ENCODE assay signal across 9 cellular contexts in genomic region chr17:80453126-80453979, GRCh38. TPM values are rescaled to one million over a fixed set of nuclear protein-coding genes. Genes with fewer than 3 reads are reported as not detected.
DNase-seq lines count a peak whose midpoint lies in the region; TF ChIP-seq lines count a peak whose summit lies in the region.
"Had no signal": no experiment of that assay in that cellular context is flagged by ENCODE, and none has a peak within 500 bp of the region (broad histone marks: within the 10 kb centered on the region; RNA-seq: fewer than 3 reads in every experiment).

No MANE protein-coding gene starts in this region.

- H3K36me3 ChIP-seq in SK-N-MC (ENCODE audit: insufficient read depth, low read length) (no peaks in the 10 kb centered on the region), smooth muscle cell (ENCODE audit: low read depth) (no peaks in the 10 kb centered on the region)

- peaks cover 29% of the 10 kb centered on the region for H3K4me1 Mint-ChIP-seq in T-helper 1 cell treated with Interleukin-12 subunit alpha and Interleukin-12 subunit beta and Interleukin-4 antibody, amounts not matched to agents 30 μg/mL and 1 μg/mL, for 36 hours (ENCODE audit: low read depth)

- H3K4me3 ChIP-seq in SK-N-MC (peak overlapping the region; percentile 94), foreskin fibroblast (ENCODE audit: low read depth in 1 of 2, low read length in 2 of 2) (peak overlapping the region in 1 of 2 donors; percentile 77), smooth muscle cell (peak overlapping the region; percentile 71)

- H3K9ac ChIP-seq in SK-N-MC (ENCODE audit: insufficient read length) (peak overlapping the region; percentile 53), smooth muscle cell (ENCODE audit: low read depth) (no peak overlapping the region)

- H3K27ac ChIP-seq in SK-N-MC (no peak overlapping the region), smooth muscle cell (ENCODE audit: low read depth) (no peak overlapping the region)

- peak overlapping the region; percentile 98 for H3K27ac Mint-ChIP-seq in T-helper 1 cell treated with Interleukin-12 subunit alpha and Interleukin-12 subunit beta and Interleukin-4 antibody, amounts not matched to agents 30 μg/mL and 1 μg/mL, for 36 hours

- peaks cover 9% of the 10 kb centered on the region for H3K4me1 ChIP-seq in smooth muscle cell (ENCODE audit: low read depth)

- peak overlapping the region; percentile 91 for H3K4me2 ChIP-seq in smooth muscle cell

- peaks cover 2% of the 10 kb centered on the region for H3K36me3 Mint-ChIP-seq in T-helper 1 cell treated with Interleukin-12 subunit alpha and Interleukin-12 subunit beta and Interleukin-4 antibody, amounts not matched to agents 30 μg/mL and 1 μg/mL, for 36 hours (ENCODE audit: low read depth)

- WGBS in smooth muscle cell (ENCODE audit: low lambda C conversion rate), result 88% methylated on average over 18 of the region's 18 CpGs

- no peaks in the 10 kb centered on the region for H3K9me3 Mint-ChIP-seq in T-helper 1 cell treated with Interleukin-12 subunit alpha and Interleukin-12 subunit beta and Interleukin-4 antibody, amounts not matched to agents 30 μg/mL and 1 μg/mL, for 36 hours

- H3K27me3 Mint-ChIP-seq in T-helper 1 cell treated with Interleukin-12 subunit alpha and Interleukin-12 subunit beta and Interleukin-4 antibody, amounts not matched to agents 30 μg/mL and 1 μg/mL, for 36 hours (ENCODE audit: low read depth), result peaks cover 10% of the 10 kb centered on the region

- H3K9me3 ChIP-seq in SK-N-MC (ENCODE audit: low read depth, low read length) (no peaks in the 10 kb centered on the region), smooth muscle cell (replicated peaks; ENCODE audit: low read depth) (no peaks in the 10 kb centered on the region)

- TF ChIP-seq CTCF in foreskin fibroblast (IDR thresholded peaks at IDR 0.05; ENCODE audit: low read depth, low read length) (no peak), smooth muscle cell (IDR thresholded peaks at IDR 0.05; ENCODE audit: borderline replicate concordance, insufficient read depth, poor library complexity, severe bottlenecking) (no peak)

- H4K20me1 ChIP-seq in smooth muscle cell (ENCODE audit: low read depth), result no peaks in the 10 kb centered on the region

- H3K27me3 ChIP-seq in smooth muscle cell (ENCODE audit: low read depth), result no peaks in the 10 kb centered on the region
- H3K27me3 ChIP-seq: SJSA1 had no signal

- peak overlapping the region; percentile 94 for H3K4me3 Mint-ChIP-seq in T-helper 1 cell treated with Interleukin-12 subunit alpha and Interleukin-12 subunit beta and Interleukin-4 antibody, amounts not matched to agents 30 μg/mL and 1 μg/mL, for 36 hours

- DNase-seq in T-helper 1 cell (no peak), SK-N-MC (ENCODE audit: low read depth, low spot score) (no peak), foreskin fibroblast (peak; percentile 14 to 62), smooth muscle cell (lab: John Stamatoyannopoulos, UW; ENCODE audit: unreplicated experiment) (no peak), NCI-H345 (lab: John Stamatoyannopoulos, UW) (no peak), NCI-H2196 treated with DMSO at 0.1 percent for 48 hours (lab: John Stamatoyannopoulos, UW; ENCODE audit: unreplicated experiment) (no peak)
- DNase-seq in stimulated activated CD8-positive, alpha-beta memory T cell treated with anti-CD3 and anti-CD28 coated beads, Interleukin-4, amount 100 ng/mL, for 48 hours, result no peak

- H3K79me2 ChIP-seq in smooth muscle cell (ENCODE audit: low read depth), result no peaks in the 10 kb centered on the region

- no peaks in the 10 kb centered on the region for H3F3A ChIP-seq in smooth muscle cell (ENCODE audit: low read depth)

- no peak overlapping the region for H2AFZ ChIP-seq in smooth muscle cell (ENCODE audit: low read depth)

RNA-seq across cellular contexts. Expression of gene NPTX1, which starts 23.1 kb away (rescaled TPM):
- total RNA-seq in smooth muscle cell, result 1.8 and 3.9 TPM in 2 replicates
- 5.9 and 7.6 TPM in 2 replicates for polyA plus RNA-seq in smooth muscle cell

RNA-seq across cellular contexts. Expression of gene ENDOV, which starts 38.4 kb away (rescaled TPM):
- 22.2 and 31.6 TPM in 2 replicates for total RNA-seq in smooth muscle cell
- polyA plus RNA-seq in smooth muscle cell, result 59.7 and 61.7 TPM in 2 replicates

Comparison
In these comparisons a context has a peak if more than half of its experiments do, and no peak if none do; other contexts are left out.
1. DNase-seq: peak in foreskin fibroblast (2 of 2); none in T-helper 1 cell (0 of 5), SK-N-MC (single experiment), smooth muscle cell (single experiment), NCI-H345 (single experiment), stimulated activated CD8-positive, alpha-beta memory T cell treated with anti-CD3 and anti-CD28 coated beads, Interleukin-4, amount 100 ng/mL, for 48 hours (single experiment) and NCI-H2196 treated with DMSO at 0.1 percent for 48 hours (single experiment).